ENCODE assay signal across 23 cellular contexts in the genomic region with DNA sequence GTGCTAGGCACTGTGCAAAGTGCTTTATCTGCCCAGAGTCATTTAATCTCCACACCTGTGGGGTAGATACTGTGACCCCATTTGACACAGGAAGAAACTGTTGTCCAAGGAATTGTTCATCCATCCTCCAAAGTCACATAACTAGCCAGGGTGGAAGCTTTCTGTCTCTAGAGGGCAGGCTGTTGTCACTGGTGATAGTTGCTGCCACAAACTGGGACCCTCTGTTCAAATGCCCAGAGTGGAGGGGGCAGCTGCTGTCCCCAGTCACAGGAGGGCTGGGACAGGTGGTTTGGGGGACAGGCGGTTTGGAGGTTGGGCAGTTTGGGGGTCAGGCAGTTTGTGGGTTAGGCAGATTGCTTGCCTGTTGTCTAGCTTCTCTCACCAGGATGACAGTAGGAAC. TPM values are rescaled to one million over a fixed set of nuclear protein-coding genes. Genes with fewer than 3 reads are reported as not detected.
DNase-seq lines count a peak whose midpoint lies in the region; ATAC-seq and TF ChIP-seq lines count a peak whose summit lies in the region.
"Had no signal": no experiment of that assay in that cellular context is flagged by ENCODE, and none has a peak within 500 bp of the region (broad histone marks: within the 10 kb centered on the region; RNA-seq: fewer than 3 reads in every experiment).

No MANE protein-coding gene starts in this region.

- CTCF ChIA-PET in PC-3 (lab: Charles Lee), result no interaction called here

- H3K9me3 ChIP-seq in cardiac muscle cell (ENCODE audit: low read depth) (no peaks in the 10 kb centered on the region), PC-3 (ENCODE audit: low read length) (no peaks in the 10 kb centered on the region), endodermal cell (ENCODE audit: control insufficient read depth, low read length) (no peaks in the 10 kb centered on the region), prostate gland (no peaks in the 10 kb centered on the region)
- H3K9me3 ChIP-seq: gastroesophageal sphincter, HAP-1, mucosa of descending colon had no signal

- H3K4me1 Mint-ChIP-seq in endodermal cell, result no peaks in the 10 kb centered on the region

- H3K27me3 Mint-ChIP-seq in endodermal cell (ENCODE audit: insufficient read depth), result peaks cover 2% of the 10 kb centered on the region

- no peak for DNase-seq in cardiac muscle cell (ENCODE audit: low read depth in 1 of 2, low spot score in 1 of 2)
- no peak for DNase-seq in left cardiac atrium
- no peak for DNase-seq in PC-3
- no peak for DNase-seq in endodermal cell
- DNase-seq in prostate gland (ENCODE audit: low spot score), result no peak
- no peak for DNase-seq in T-helper 1 cell
- no peak for DNase-seq in NCI-H146 treated with DMSO at 0.1 percent for 48 hours (lab: John Stamatoyannopoulos, UW; ENCODE audit: unreplicated experiment)
- DNase-seq in sciatic nerve (ENCODE audit: low spot score), result no peak
- DNase-seq: activated CD4-positive, alpha-beta memory T cell treated with anti-CD3 and anti-CD28 coated beads for 36 hours; activated naive CD4-positive, alpha-beta T cell treated with anti-CD3 and anti-CD28 coated beads for 36 hours; activated T-cell treated with anti-CD3 and anti-CD28 coated beads, Interleukin-2, amount 50 U/mL, for 1 hour; anterior cingulate cortex; KBM-7; mucosa of descending colon; NCI-H1092 treated with DMSO at 0.1 percent for 48 hours; NCI-H526 treated with DMSO at 0.1 percent for 48 hours; right cardiac atrium; stimulated activated naive B cell treated with anti-CD40 and anti-IgM and Interleukin-4, amounts not matched to agents 10 μg/mL and 1 μg/mL and 100 μg/mL, for 72 hours had no signal

- no peak overlapping the region for H3K4me2 ChIP-seq in PC-3 (ENCODE audit: low read length)

- peak; percentile 15 for TF ChIP-seq CTCF in cardiac muscle cell (IDR thresholded peaks at IDR 0.05; ENCODE audit: low read depth, low read length)
- TF ChIP-seq CTCF in PC-3 (conservative IDR thresholded peaks at IDR 0.05; ENCODE audit: low read depth, low read length), result peak; percentile 47; the same call in 1 of the 2 replicates
- peak; percentile 52 for TF ChIP-seq CTCF in endodermal cell (conservative IDR thresholded peaks at IDR 0.05)
- TF ChIP-seq CTCF in prostate gland (IDR thresholded peaks at IDR 0.05), result no peak

- no peak overlapping the region for H3K4me3 Mint-ChIP-seq in endodermal cell
- H3K4me3 Mint-ChIP-seq: activated CD4-positive, alpha-beta memory T cell treated with anti-CD3 and anti-CD28 coated beads for 36 hours; activated naive CD4-positive, alpha-beta T cell treated with anti-CD3 and anti-CD28 coated beads for 36 hours; CD14-positive monocyte; stimulated activated naive B cell treated with anti-CD40 and anti-IgM and Interleukin-4, amounts not matched to agents 10 μg/mL and 1 μg/mL and 100 μg/mL, for 72 hours had no signal

- no peaks in the 10 kb centered on the region for H4K20me1 ChIP-seq in PC-3 (ENCODE audit: low read length)

- no peaks in the 10 kb centered on the region for H3K9me2 ChIP-seq in PC-3 (replicated peaks; ENCODE audit: low read length)

- H3K9ac ChIP-seq in PC-3 (ENCODE audit: low read length) (no peak overlapping the region), endodermal cell (ENCODE audit: extremely low read depth, low read length, poor library complexity, severe bottlenecking) (no peak overlapping the region)

- H3K4me1 ChIP-seq in cardiac muscle cell (ENCODE audit: low read depth), result no peaks in the 10 kb centered on the region
- no peaks in the 10 kb centered on the region for H3K4me1 ChIP-seq in PC-3 (ENCODE audit: insufficient read depth, low read length)
- H3K4me1 ChIP-seq in endodermal cell (ENCODE audit: control insufficient read depth, insufficient read depth, low read length), result no peaks in the 10 kb centered on the region
- H3K4me1 ChIP-seq in prostate gland (replicated peaks), result no peaks in the 10 kb centered on the region
- H3K4me1 ChIP-seq: gastroesophageal sphincter, HAP-1 had no signal

- no peaks in the 10 kb centered on the region for H3K79me2 ChIP-seq in PC-3 (ENCODE audit: low read length)

- ATAC-seq in left cardiac atrium, result no peak
- ATAC-seq in PC-3, result no peak
- ATAC-seq in sciatic nerve, result no peak
- ATAC-seq: gastroesophageal sphincter; mucosa of descending colon; right cardiac atrium; stimulated activated naive B cell treated with anti-CD40 and anti-IgM and Interleukin-4, amounts not matched to agents 10 μg/mL and 1 μg/mL and 100 μg/mL, for 72 hours had no signal

- no peaks in the 10 kb centered on the region for H3K36me3 Mint-ChIP-seq in endodermal cell (ENCODE audit: low read depth)
- H3K36me3 Mint-ChIP-seq: activated CD4-positive, alpha-beta memory T cell treated with anti-CD3 and anti-CD28 coated beads for 36 hours; CD14-positive monocyte; stimulated activated naive B cell treated with anti-CD40 and anti-IgM and Interleukin-4, amounts not matched to agents 10 μg/mL and 1 μg/mL and 100 μg/mL, for 72 hours had no signal

- no peaks in the 10 kb centered on the region for H3K9me3 Mint-ChIP-seq in endodermal cell
- H3K9me3 Mint-ChIP-seq: activated CD4-positive, alpha-beta memory T cell treated with anti-CD3 and anti-CD28 coated beads for 36 hours; activated naive CD4-positive, alpha-beta T cell treated with anti-CD3 and anti-CD28 coated beads for 36 hours; stimulated activated naive B cell treated with anti-CD40 and anti-IgM and Interleukin-4, amounts not matched to agents 10 μg/mL and 1 μg/mL and 100 μg/mL, for 72 hours had no signal

- TF ChIP-seq POLR2A in prostate gland (IDR thresholded peaks at IDR 0.05), result no peak

- no TSS peak for BruUV-seq in PC-3 (replicated peaks; lab: Mats Ljungman, UMichigan)

- no peak overlapping the region for H2AFZ ChIP-seq in PC-3 (ENCODE audit: low read length)

- H3K27ac ChIP-seq in cardiac muscle cell, result no peak overlapping the region
- no peak overlapping the region for H3K27ac ChIP-seq in PC-3 (ENCODE audit: low read length)
- H3K27ac ChIP-seq in endodermal cell (ENCODE audit: low read depth, low read length), result no peak overlapping the region
- no peak overlapping the region for H3K27ac ChIP-seq in prostate gland
- H3K27ac ChIP-seq: coronary artery, epithelial cell of prostate, gastroesophageal sphincter had no signal

- no peak overlapping the region for H3K4me3 ChIP-seq in cardiac muscle cell
- H3K4me3 ChIP-seq in PC-3 (ENCODE audit: low read length), result no peak overlapping the region
- no peak overlapping the region for H3K4me3 ChIP-seq in endodermal cell (ENCODE audit: low read length)
- H3K4me3 ChIP-seq in prostate gland, result no peak overlapping the region
- H3K4me3 ChIP-seq: coronary artery, gastroesophageal sphincter, HAP-1, mucosa of descending colon had no signal

- H3K27me3 ChIP-seq in cardiac muscle cell (no peaks in the 10 kb centered on the region), PC-3 (ENCODE audit: low read length) (no peaks in the 10 kb centered on the region), endodermal cell (ENCODE audit: control insufficient read depth, insufficient read depth, low read length, poor library complexity, severe bottlenecking) (no peaks in the 10 kb centered on the region), prostate gland (replicated peaks; ENCODE audit: insufficient read depth) (no peaks in the 10 kb centered on the region)

- intact Hi-C loops in left cardiac atrium (cut with DNase I), result no loop called here
- intact Hi-C loops in PC-3 (cut with micrococcal nuclease), result no loop called here
- intact Hi-C loops in prostate gland (cut with DNase I), result no loop called here
- intact Hi-C loops in sciatic nerve (cut with DNase I), result no loop called here

- no peaks in the 10 kb centered on the region for H3F3A ChIP-seq in PC-3 (ENCODE audit: low read length, unreplicated experiment)

- POLR2A ChIA-PET in PC-3 (lab: Charles Lee; ENCODE audit: unreplicated experiment), result no interaction called here

- H3K27ac Mint-ChIP-seq in endodermal cell, result no peak overlapping the region
- H3K27ac Mint-ChIP-seq: activated CD4-positive, alpha-beta memory T cell treated with anti-CD3 and anti-CD28 coated beads for 36 hours; activated naive CD4-positive, alpha-beta T cell treated with anti-CD3 and anti-CD28 coated beads for 36 hours; stimulated activated naive B cell treated with anti-CD40 and anti-IgM and Interleukin-4, amounts not matched to agents 10 μg/mL and 1 μg/mL and 100 μg/mL, for 72 hours had no signal

- H3K36me3 ChIP-seq in cardiac muscle cell (no peaks in the 10 kb centered on the region), PC-3 (ENCODE audit: low read depth, low read length) (no peaks in the 10 kb centered on the region), endodermal cell (ENCODE audit: control insufficient read depth, insufficient read depth, low read length) (no peaks in the 10 kb centered on the region), prostate gland (no peaks in the 10 kb centered on the region)
- H3K36me3 ChIP-seq: gastroesophageal sphincter, HAP-1 had no signal

- 87% methylated on average over 1 of the region's 1 CpG; no CpG with 5 or more reads in 1 of the 2 experiments for WGBS in endodermal cell (ENCODE audit: insufficient coverage in 1 of 2, insufficient read length in 1 of 2), 2 experiments
- 100% methylated on average over 1 of the region's 1 CpG for WGBS in prostate gland

RNA-seq across cellular contexts. Expression of a gene that starts 16.1 kb away (rescaled TPM):
- total RNA-seq in cardiac muscle cell (6.3 and 8.7 TPM in 2 replicates), left cardiac atrium (10 to 100 TPM; 12.4 to 14.5 TPM), PC-3 (2014; rRNA removed) (7.9 and 10.3 TPM in 2 replicates), endodermal cell (10 to 100 TPM; 10.8 to 11.7 TPM), prostate gland (1 to 10 TPM; 6.4 to 8.5 TPM), sciatic nerve (13.2 TPM)
- 19.0 and 20.2 TPM in 2 replicates for polyA plus RNA-seq in cardiac muscle cell
- polyA plus RNA-seq in endodermal cell (2013, experiment 1 of 2), result 9.6 TPM
- polyA plus RNA-seq in endodermal cell (2013, experiment 2 of 2), result 7.7 TPM

RNA-seq across cellular contexts. Expression of a gene that starts 41.6 kb away (rescaled TPM):
- total RNA-seq in cardiac muscle cell (7.5 and 7.8 TPM in 2 replicates), left cardiac atrium (10 to 100 TPM; 12.1 to 12.3 TPM), PC-3 (2014; rRNA removed) (4.9 and 10.6 TPM in 2 replicates), endodermal cell (1 to 10 TPM; 2.3 to 4.5 TPM), prostate gland (10 to 100 TPM; 53.3 to 66.2 TPM), sciatic nerve (19.1 TPM)
- 6.9 and 10.1 TPM in 2 replicates for polyA plus RNA-seq in cardiac muscle cell
- 1.9 TPM for polyA plus RNA-seq in endodermal cell (2013, experiment 1 of 2)
- polyA plus RNA-seq in endodermal cell (2013, experiment 2 of 2), result 2.4 TPM

Comparison
In these comparisons a context has a peak if more than half of its experiments do, and no peak if none do; other contexts are left out.
1. CTCF ChIP-seq: peak in cardiac muscle cell (single experiment), PC-3 (single experiment) and endodermal cell (single experiment); none in prostate gland (0 of 4).